In the genomic region with DNA sequence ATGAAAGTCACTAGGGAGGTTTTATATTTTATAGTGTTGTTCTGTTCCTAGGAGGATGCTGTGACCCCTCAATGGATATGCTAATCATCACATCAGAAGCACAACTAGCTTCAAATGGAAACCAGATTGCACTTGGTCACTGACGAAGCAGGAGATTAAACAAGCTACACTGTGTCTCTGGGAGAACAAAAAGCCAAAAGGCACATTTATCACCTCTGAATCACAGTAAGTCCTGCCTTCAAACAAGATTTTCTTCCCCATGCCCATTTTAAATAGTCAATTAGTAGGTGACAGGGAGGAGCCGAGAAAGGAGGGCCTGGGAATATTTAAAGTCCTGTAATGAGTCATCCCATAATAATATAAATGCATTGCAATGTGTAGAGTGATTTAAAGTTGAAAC, we compare ENCODE assay signal across 15 cellular contexts. TPM values are rescaled to one million over a fixed set of nuclear protein-coding genes. Genes with fewer than 3 reads are reported as not detected.
DNase-seq lines count a peak whose midpoint lies in the region; ATAC-seq and TF ChIP-seq lines count a peak whose summit lies in the region.
"Had no signal": no experiment of that assay in that cellular context is flagged by ENCODE, and none has a peak within 500 bp of the region (broad histone marks: within the 10 kb centered on the region; RNA-seq: fewer than 3 reads in every experiment).

No MANE protein-coding gene starts in this region.

- no peak overlapping the region for H2AFZ ChIP-seq in PC-3 (ENCODE audit: low read length)

- no peaks in the 10 kb centered on the region for H3K36me3 ChIP-seq in PC-3 (ENCODE audit: low read depth, low read length)
- H3K36me3 ChIP-seq: HAP-1 had no signal

- POLR2A ChIA-PET in PC-3 (lab: Charles Lee; ENCODE audit: unreplicated experiment), result no interaction called here

- H3K79me2 ChIP-seq in PC-3 (ENCODE audit: low read length), result no peaks in the 10 kb centered on the region

- no TSS peak for BruUV-seq in PC-3 (replicated peaks; lab: Mats Ljungman, UMichigan)

- no peaks in the 10 kb centered on the region for H3K9me2 ChIP-seq in PC-3 (replicated peaks; ENCODE audit: low read length)

- H3K9me3 ChIP-seq in PC-3 (ENCODE audit: low read length), result no peaks in the 10 kb centered on the region
- H3K9me3 ChIP-seq: HAP-1 had no signal

- H3K4me2 ChIP-seq in PC-3 (ENCODE audit: low read length), result no peak overlapping the region

- no peak overlapping the region for H3K27ac ChIP-seq in PC-3 (ENCODE audit: low read length)
- H3K27ac ChIP-seq: C4-2B had no signal

- H3K4me1 ChIP-seq in PC-3 (ENCODE audit: insufficient read depth, low read length), result peaks cover 4% of the 10 kb centered on the region; the same call in 1 of the 2 replicates

- no peaks in the 10 kb centered on the region for H3F3A ChIP-seq in PC-3 (ENCODE audit: low read length, unreplicated experiment)

- H3K4me3 ChIP-seq in PC-3 (ENCODE audit: low read length) (no peak overlapping the region), skeletal muscle cell (ENCODE audit: low read depth, low read length) (no peak overlapping the region)
- H3K4me3 ChIP-seq: HAP-1 had no signal

- no peak for TF ChIP-seq CTCF in PC-3 (conservative IDR thresholded peaks at IDR 0.05; ENCODE audit: low read depth, low read length)

- H4K20me1 ChIP-seq in PC-3 (ENCODE audit: low read length), result no peaks in the 10 kb centered on the region

- intact Hi-C loops in PC-3 (cut with micrococcal nuclease), result no loop called here

- no peak overlapping the region for H3K9ac ChIP-seq in PC-3 (ENCODE audit: low read length)

- DNase-seq in EH (ENCODE audit: low read depth) (peak; percentile 61), PC-3 (peak; percentile 11), skeletal muscle cell (ENCODE audit: low read depth) (peak; percentile 39), NCI-H510A treated with DMSO at 0.1 percent for 48 hours (lab: John Stamatoyannopoulos, UW) (no peak), GM03348 (ENCODE audit: low spot score) (no peak)
- no peak for DNase-seq in activated CD4-positive, alpha-beta T cell treated with anti-CD3 and anti-CD28 coated beads, Interleukin-2, amount 50 U/mL, for 4 hours
- DNase-seq: NCI-H1417; NCI-H1930; NCI-H69; NK-92 treated with Interleukin-12 subunit alpha and Interleukin-12 subunit beta, amount 100 ng/mL, for 24 hours; RPMI8226; SIG-M5 had no signal

- ATAC-seq in PC-3 (no peak; the same call in 1 of the 2 replicates), esophagus mucosa (peak; percentile 94)

- CTCF ChIA-PET in PC-3 (lab: Charles Lee), result no interaction called here

- no peaks in the 10 kb centered on the region for H3K27me3 ChIP-seq in PC-3 (ENCODE audit: low read length)

RNA-seq across cellular contexts. Expression of a gene that starts 38.1 kb away (rescaled TPM):
- total RNA-seq in PC-3 (2014; rRNA removed), result 114 and 163 TPM in 2 replicates
- total RNA-seq in esophagus mucosa, result 10.8 TPM

Comparison
In these comparisons a context has a peak if more than half of its experiments do, and no peak if none do; other contexts are left out.
1. DNase-seq: peak in EH (single experiment), PC-3 (single experiment) and skeletal muscle cell (single experiment); none in NCI-H510A treated with DMSO at 0.1 percent for 48 hours (single experiment), GM03348 (single experiment) and activated CD4-positive, alpha-beta T cell treated with anti-CD3 and anti-CD28 coated beads, Interleukin-2, amount 50 U/mL, for 4 hours (0 of 2).